ENCODE assay signal across 13 cellular contexts in the genomic region with DNA sequence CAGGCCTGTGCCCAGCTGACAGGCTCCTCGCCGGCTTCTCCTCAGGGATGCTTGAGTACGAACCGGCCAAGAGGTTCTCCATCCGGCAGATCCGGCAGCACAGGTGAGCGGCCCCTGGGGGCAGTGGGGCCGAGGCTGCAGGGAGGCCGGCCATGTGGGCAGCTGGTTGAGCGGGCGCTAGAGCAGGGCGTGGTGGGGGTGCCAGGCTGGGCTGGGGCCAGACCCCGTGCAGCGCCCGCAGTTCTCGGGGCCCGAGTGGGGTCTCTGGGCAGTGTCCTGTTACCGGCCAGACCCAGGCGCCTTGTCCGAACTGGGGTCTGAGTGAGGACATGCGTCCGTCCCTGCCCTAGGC. TPM values are rescaled to one million over a fixed set of nuclear protein-coding genes. Genes with fewer than 3 reads are reported as not detected.
A peak's percentile ranks its signal among the peaks of the same experiment; 100 is the strongest.
DNase-seq lines count a peak whose midpoint lies in the region; ATAC-seq, FAIRE-seq and TF ChIP-seq lines count a peak whose summit lies in the region.
"Had no signal": no experiment of that assay in that cellular context is flagged by ENCODE, and none has a peak within 500 bp of the region (broad histone marks: within the 10 kb centered on the region; RNA-seq: fewer than 3 reads in every experiment).

No MANE protein-coding gene starts in this region.

- dilution Hi-C loops in IMR-90 (cut with HindIII; ENCODE audit: low sequenced_read_pairs, unreplicated experiment): no loop called here

- H2BK120ac ChIP-seq in IMR-90 (ENCODE audit: low read depth, low read length): no peak overlapping the region

- no peak for TF ChIP-seq RAD21 in IMR-90 (IDR thresholded peaks at IDR 0.05; ENCODE audit: low read length)
- TF ChIP-seq RAD21 in K562 (CRISPR knock-in tag; conservative IDR thresholded peaks at IDR 0.05 in 1 of 2, IDR thresholded peaks at IDR 0.05 in 1 of 2): no peak

- H3K4me3 Mint-ChIP-seq in Caco-2 (ENCODE audit: unreplicated experiment): no peak overlapping the region
- H3K4me3 Mint-ChIP-seq: CD4-positive, alpha-beta T cell; HFFc6 had no signal

- no peak overlapping the region for H3K56ac ChIP-seq in IMR-90 (ENCODE audit: extremely low read depth, insufficient read depth, low read length)

- H3K27ac ChIP-seq in IMR-90 (ENCODE audit: insufficient read depth, low read length) (no peak overlapping the region), K562 (ENCODE audit: extremely low read depth, low read depth, low read length) (no peak overlapping the region), layer of hippocampus (ENCODE audit: low read depth, low read length) (peak overlapping the region; percentile 46), skeletal muscle tissue (ENCODE audit: low read depth, low read length) (peak overlapping the region; percentile 12)
- H3K27ac ChIP-seq: KMS-11 had no signal

- CTCF ChIA-PET in IMR-90 (lab: Yijun Ruan, JAX) (no interaction called here), K562 (lab: Yijun Ruan, JAX; ENCODE audit: low intra/inter-chr PET ratio) (interaction anchor here (0.8 kb wide), 2 partner anchors 18 to 27 kb away, joined by 3 read pairs; partner anchors contain the start of gene MIDN), Caco-2 (lab: Charles Lee) (no interaction called here)

- H2BK5ac ChIP-seq in IMR-90 (ENCODE audit: low read depth, low read length, poor library complexity, severe bottlenecking): no peak overlapping the region

- no peaks in the 10 kb centered on the region for H3K27me3 Mint-ChIP-seq in Caco-2 (ENCODE audit: insufficient read depth, unreplicated experiment)
- H3K27me3 Mint-ChIP-seq: CD4-positive, alpha-beta T cell had no signal

- H3K9me3 Mint-ChIP-seq in Caco-2 (ENCODE audit: unreplicated experiment): no peaks in the 10 kb centered on the region
- H3K9me3 Mint-ChIP-seq: CD4-positive, alpha-beta T cell; HFFc6 had no signal

- in situ Hi-C loops in IMR-90 (cut with MboI; ENCODE audit: low sequenced_read_pairs): no loop called here
- in situ Hi-C loops in K562 (cut with MboI): no loop called here

- intact Hi-C loops in IMR-90 (cut with micrococcal nuclease): loop anchor here (2.0 kb wide), 1 partner anchor 45 kb away; no protein-coding TSS in a partner anchor
- intact Hi-C loops in K562 (cut with micrococcal nuclease): loop anchor here (2.0 kb wide), 1 partner anchor 15 kb away; no protein-coding TSS in a partner anchor
- intact Hi-C loops in Caco-2 (cut with micrococcal nuclease; ENCODE audit: unreplicated experiment): no loop called here

- H3K4me3 ChIP-seq in IMR-90 (ENCODE audit: insufficient read depth, low read depth, low read length) (no peak overlapping the region), K562 (no peak overlapping the region), skeletal muscle tissue (ENCODE audit: low read length in 3 of 3) (no peak overlapping the region), Caco-2 (ENCODE audit: low read depth, low read length) (no peak overlapping the region)

- TF ChIP-seq EP300 in K562 (IDR thresholded peaks at IDR 0.05; ENCODE audit: low read length): no peak

- H2AFZ ChIP-seq in IMR-90 (replicated peaks; ENCODE audit: low read length, poor library complexity) (no peak overlapping the region), K562 (ENCODE audit: low read depth, low read length) (no peak overlapping the region)

- no peak overlapping the region for H3K27ac Mint-ChIP-seq in Caco-2 (ENCODE audit: unreplicated experiment)
- H3K27ac Mint-ChIP-seq: CD4-positive, alpha-beta T cell; HFFc6 had no signal

- no peak overlapping the region for H3K4me2 ChIP-seq in IMR-90 (ENCODE audit: low read depth, low read length)
- H3K4me2 ChIP-seq in K562 (ENCODE audit: insufficient read depth, low read length): no peak overlapping the region
- H3K4me2 ChIP-seq: KMS-11 had no signal

- no peak overlapping the region for H2AK5ac ChIP-seq in IMR-90 (ENCODE audit: low read depth, low read length)

- H3K9me1 ChIP-seq in IMR-90 (ENCODE audit: insufficient read depth, low read length): no peaks in the 10 kb centered on the region
- peaks cover under 1% of the 10 kb centered on the region for H3K9me1 ChIP-seq in K562 (ENCODE audit: control insufficient read depth, insufficient read depth, low read length)

- H4K20me1 ChIP-seq in IMR-90 (ENCODE audit: insufficient read depth, low read length): peaks cover 36% of the 10 kb centered on the region
- H4K20me1 ChIP-seq in K562 (replicated peaks; ENCODE audit: control insufficient read depth, insufficient read depth, low read length): peaks cover 27% of the 10 kb centered on the region

- H3K4me1 Mint-ChIP-seq in Caco-2 (ENCODE audit: low read depth, unreplicated experiment): no peaks in the 10 kb centered on the region

- POLR2A ChIA-PET in IMR-90 (lab: Charles Lee; ENCODE audit: unreplicated experiment): no interaction called here
- POLR2A ChIA-PET in K562 (lab: Yijun Ruan, JAX): interaction anchor here (0.6 kb wide), 1 partner anchor 11 kb away, joined by 3 read pairs; no protein-coding TSS in a partner anchor
- POLR2A ChIA-PET in Caco-2 (lab: Charles Lee): no interaction called here

- peak overlapping the region; percentile 37 for H2AK9ac ChIP-seq in IMR-90 (replicated peaks; ENCODE audit: low read depth, low read length, poor library complexity)

- BruUV-seq in IMR-90 (replicated peaks; lab: Mats Ljungman, UMichigan) (no TSS peak), K562 (replicated peaks; lab: Mats Ljungman, UMichigan) (no TSS peak), Caco-2 (replicated peaks; lab: Mats Ljungman, UMichigan) (no TSS peak)

- no peak overlapping the region for H2BK15ac ChIP-seq in IMR-90 (ENCODE audit: low read depth, low read length)

- H3K9me3 ChIP-seq in IMR-90 (ENCODE audit: control insufficient read depth, insufficient read depth, low read length): no peaks in the 10 kb centered on the region
- no peaks in the 10 kb centered on the region for H3K9me3 ChIP-seq in K562 (replicated peaks; ENCODE audit: control insufficient read depth, insufficient read depth, low read depth, low read length)
- no peaks in the 10 kb centered on the region for H3K9me3 ChIP-seq in skeletal muscle tissue (ENCODE audit: control insufficient read depth in 3 of 3, low read length in 3 of 3)
- no peaks in the 10 kb centered on the region for H3K9me3 ChIP-seq in Caco-2

- no peak overlapping the region for H4K8ac ChIP-seq in IMR-90 (ENCODE audit: low read depth in 2 of 2, low read length in 2 of 2)

- H4K5ac ChIP-seq in IMR-90 (ENCODE audit: low read depth, low read length): no peak overlapping the region

- H3K27me3 ChIP-seq in IMR-90 (ENCODE audit: control insufficient read depth, insufficient read depth, low read length) (no peaks in the 10 kb centered on the region), K562 (ENCODE audit: control insufficient read depth in 2 of 2, insufficient read depth in 2 of 2, low read length in 2 of 2) (no peaks in the 10 kb centered on the region), layer of hippocampus (ENCODE audit: control insufficient read depth, insufficient read depth, low read length) (no peaks in the 10 kb centered on the region), skeletal muscle tissue (ENCODE audit: control insufficient read depth in 3 of 3, insufficient read depth in 3 of 3, low read length in 3 of 3) (no peaks in the 10 kb centered on the region), Caco-2 (replicated peaks; ENCODE audit: control insufficient read depth, insufficient read depth, low read length) (no peaks in the 10 kb centered on the region)

- H3K36me3 ChIP-seq in IMR-90 (ENCODE audit: control insufficient read depth, insufficient read depth, low read length) (peaks cover 44% of the 10 kb centered on the region), K562 (ENCODE audit: control insufficient read depth, insufficient read depth, low read length) (peaks cover 84% of the 10 kb centered on the region; the same call in 2 of the 3 replicates), skeletal muscle tissue (ENCODE audit: control insufficient read depth in 3 of 3, insufficient read depth in 3 of 3, low read length in 3 of 3) (peaks cover 24 to 36% (median 30%) of the 10 kb centered on the region in 3 donors), Caco-2 (ENCODE audit: control insufficient read depth, insufficient read depth, low read length) (peaks cover 2% of the 10 kb centered on the region)

- H2BK20ac ChIP-seq in IMR-90 (ENCODE audit: low read depth, low read length): no peak overlapping the region

- 100% methylated on average over 13 of the region's 22 CpGs; no CpG with 5 or more reads in 1 of the 2 experiments for WGBS in IMR-90 (ENCODE audit: extremely low coverage in 2 of 2, insufficient read length in 1 of 2), 2 experiments
- 98% methylated on average over 9 of the region's 22 CpGs for WGBS in K562 (ENCODE audit: insufficient coverage, low coverage, missing lambda C conversion rate)

- H3K18ac ChIP-seq in IMR-90 (ENCODE audit: low read depth, low read length): no peak overlapping the region

- H3K4me1 ChIP-seq in IMR-90 (ENCODE audit: control insufficient read depth, insufficient read depth, low read length) (no peaks in the 10 kb centered on the region), K562 (replicated peaks in 1 of 2; ENCODE audit: control insufficient read depth in 2 of 2, insufficient read depth in 2 of 2, low read length in 2 of 2) (peaks cover 8 to 80% of the 10 kb centered on the region in 2 experiments; a peak in 4 of 5 replicates), skeletal muscle tissue (ENCODE audit: control insufficient read depth in 3 of 3, insufficient read depth in 3 of 3, low read length in 3 of 3) (peaks cover 24 to 59% (median 48%) of the 10 kb centered on the region in 3 donors), Caco-2 (no peaks in the 10 kb centered on the region)

- peaks cover 46% of the 10 kb centered on the region for H3K79me2 ChIP-seq in K562 (ENCODE audit: control insufficient read depth, insufficient read depth, low read length)

- no peak overlapping the region for H3K9ac ChIP-seq in IMR-90 (ENCODE audit: low read depth, low read length)
- no peak overlapping the region for H3K9ac ChIP-seq in K562 (ENCODE audit: insufficient read depth in 1 of 2, low read depth in 2 of 2, low read length in 2 of 2)
- peak overlapping the region in 2 of 3 donors; percentile 38 to 62 for H3K9ac ChIP-seq in skeletal muscle tissue (ENCODE audit: low read depth in 1 of 3, low read length in 3 of 3)
- H3K9ac ChIP-seq: KMS-11 had no signal

- H4K91ac ChIP-seq in IMR-90 (ENCODE audit: insufficient read depth, low read depth, low read length): no peak overlapping the region

- ATAC-seq in IMR-90 (ENCODE audit: low read depth): no peak
- ATAC-seq in K562: no peak
- no peak for ATAC-seq in GM19452 (IDR thresholded peaks at IDR 0.05; ENCODE audit: unreplicated experiment)
- no peak for ATAC-seq in GM18858 (IDR thresholded peaks at IDR 0.05; ENCODE audit: unreplicated experiment)

- no peak overlapping the region for H3K23ac ChIP-seq in IMR-90 (ENCODE audit: low read depth, low read length)

- H3K14ac ChIP-seq in IMR-90 (replicated peaks; ENCODE audit: low read depth, low read length): no peak overlapping the region

- TF ChIP-seq POLR2A in IMR-90 (IDR thresholded peaks at IDR 0.05; ENCODE audit: low read depth, low read length): no peak
- no peak for TF ChIP-seq POLR2A in K562 (conservative IDR thresholded peaks at IDR 0.05)

- no peak overlapping the region for H3K4ac ChIP-seq in IMR-90 (ENCODE audit: low read depth, low read length)

- DNase-seq in IMR-90 (no peak), K562 (ENCODE audit: extremely low read depth in 1 of 4, low spot score in 3 of 4) (no peak), Caco-2 (no peak), NCI-H2227 treated with DMSO at 0.1 percent for 48 hours (lab: John Stamatoyannopoulos, UW) (no peak)
- DNase-seq: CD4-positive, alpha-beta T cell; NCI-H1092; NCI-H345 had no signal

- TF ChIP-seq CTCF in IMR-90 (conservative IDR thresholded peaks at IDR 0.05; ENCODE audit: low read depth, low read length) (no peak), K562 (IDR thresholded peaks at IDR 0.05 in 2 of 3, conservative IDR thresholded peaks at IDR 0.05 in 1 of 3; ENCODE audit: insufficient read depth in 2 of 3, low read depth in 1 of 3, low read length in 3 of 3) (no peak), Caco-2 (IDR thresholded peaks at IDR 0.05; ENCODE audit: insufficient read depth in 1 of 2, low read depth in 1 of 2, low read length in 1 of 2, severe bottlenecking in 1 of 2, unreplicated experiment in 1 of 2) (no peak)

- peaks cover 20% of the 10 kb centered on the region for H3K36me3 Mint-ChIP-seq in Caco-2 (ENCODE audit: insufficient read depth, unreplicated experiment)

- no peak for FAIRE-seq in K562 (lab: Jason Lieb, UNC)

- H3K79me1 ChIP-seq in IMR-90 (ENCODE audit: low read depth in 1 of 2, low read length in 2 of 2): peaks cover 12 to 51% of the 10 kb centered on the region in 2 experiments; a peak in 3 of 4 replicates

RNA-seq across cellular contexts. Expression of gene CBARP, which starts 15.9 kb away (rescaled TPM):
- total RNA-seq in IMR-90 (2012; rRNA removed) (0.18 and 0.56 TPM in 2 replicates), K562 (2014; rRNA removed) (3.7 and 3.8 TPM in 2 replicates), K562 (2014; rRNA removed; fragmentation: Illumina TruSeq; extraction: Trizol) (0.18 TPM in 1 of 2 replicates, not detected in the other), K562 (2015; rRNA removed; fragmentation: Illumina TruSeq; extraction: Trizol) (1.3 and 1.4 TPM in 2 replicates), K562 (2021) (6.6 and 8.9 TPM in 2 replicates), skeletal muscle tissue (not detected), Caco-2 (2022) (7.3 and 9.7 TPM in 2 replicates)
- polyA plus RNA-seq in IMR-90 (2012; rRNA removed) (3.9 and 8.5 TPM in 2 replicates), K562 (2011; rRNA removed) (0.98 and 1.2 TPM in 2 replicates), K562 (2014; fragmentation: Illumina TruSeq; extraction: Trizol) (0.25 and 2.3 TPM in 2 replicates), K562 (2014; fragmentation: Nextera tagmentation; extraction: Ambion mirVana) (under 1 TPM in 1 of 2 experiments, not detected in 1; 0.03 TPM), K562 (2014; rRNA removed) (5.8 and 6.3 TPM in 2 replicates)
- polyA plus RNA-seq in IMR-90 (2012; cell fraction: cytosol; rRNA removed): 3.2 and 7.9 TPM in 2 replicates
- 24.1 and 64.4 TPM in 2 replicates for polyA plus RNA-seq in IMR-90 (2012; cell fraction: nucleus; rRNA removed; ENCODE audit: low replicate concordance)
- 2.8 and 13.5 TPM in 2 replicates for total RNA-seq in K562 (2011; cell fraction: chromatin; rRNA removed; ENCODE audit: low replicate concordance)
- total RNA-seq in K562 (2011; cell fraction: nucleolus; rRNA removed): 11.4 and 15.2 TPM in 2 replicates
- 4.2 and 6.2 TPM in 2 replicates for total RNA-seq in K562 (2011; cell fraction: nucleoplasm; rRNA removed)
- polyA plus RNA-seq in K562 (2011; cell fraction: cytosol; rRNA removed): 0.84 and 4.5 TPM in 2 replicates
- 8.2 and 25.4 TPM in 2 replicates for polyA plus RNA-seq in K562 (2011; cell fraction: nucleus; rRNA removed)
- polyA plus RNA-seq in K562 (2012): 3.1 and 3.3 TPM in 2 replicates
- polyA minus RNA-seq in K562 (2011; rRNA and poly(A)+ RNA removed): 0.11 and 0.15 TPM in 2 replicates
- 2.9 and 3.0 TPM in 2 replicates for polyA minus RNA-seq in K562 (2011; cell fraction: cytosol; rRNA and poly(A)+ RNA removed)
- polyA minus RNA-seq in K562 (2011; cell fraction: nucleus; rRNA and poly(A)+ RNA removed): 3.0 and 3.8 TPM in 2 replicates

RNA-seq across cellular contexts. Expression of gene STK11, which starts 16.3 kb away (rescaled TPM):
- 39.3 and 45.0 TPM in 2 replicates for total RNA-seq in IMR-90 (2012; rRNA removed)
- polyA plus RNA-seq in IMR-90 (2012; rRNA removed): 40.9 and 42.8 TPM in 2 replicates
- polyA plus RNA-seq in IMR-90 (2012; cell fraction: cytosol; rRNA removed): 35.6 and 50.4 TPM in 2 replicates
- 146 and 257 TPM in 2 replicates for polyA plus RNA-seq in IMR-90 (2012; cell fraction: nucleus; rRNA removed; ENCODE audit: low replicate concordance)
- 76.0 and 175 TPM in 2 replicates for total RNA-seq in K562 (2011; cell fraction: chromatin; rRNA removed; ENCODE audit: low replicate concordance)
- total RNA-seq in K562 (2011; cell fraction: nucleolus; rRNA removed): 128 and 133 TPM in 2 replicates
- 58.7 and 79.5 TPM in 2 replicates for total RNA-seq in K562 (2011; cell fraction: nucleoplasm; rRNA removed)
- total RNA-seq in K562 (2014; rRNA removed): 96.5 and 102 TPM in 2 replicates
- 28.9 and 31.7 TPM in 2 replicates for total RNA-seq in K562 (2014; rRNA removed; fragmentation: Illumina TruSeq; extraction: Trizol)
- 40.6 and 43.2 TPM in 2 replicates for total RNA-seq in K562 (2015; rRNA removed; fragmentation: Illumina TruSeq; extraction: Trizol)
- total RNA-seq in K562 (2021): 76.3 and 89.6 TPM in 2 replicates
- polyA plus RNA-seq in K562 (2011; rRNA removed): 31.2 and 34.3 TPM in 2 replicates
- polyA plus RNA-seq in K562 (2011; cell fraction: cytosol; rRNA removed): 37.0 and 67.8 TPM in 2 replicates
- polyA plus RNA-seq in K562 (2011; cell fraction: nucleus; rRNA removed): 127 and 182 TPM in 2 replicates
- 49.5 and 76.3 TPM in 2 replicates for polyA plus RNA-seq in K562 (2012)
- 22.0 and 39.1 TPM in 2 replicates for polyA plus RNA-seq in K562 (2014; fragmentation: Illumina TruSeq; extraction: Trizol)
- polyA plus RNA-seq in K562 (2014; fragmentation: Nextera tagmentation; extraction: Ambion mirVana): under 1 TPM; 0.15 to 1.00 TPM
- polyA plus RNA-seq in K562 (2014; rRNA removed): 69.4 and 79.9 TPM in 2 replicates
- 38.2 and 43.6 TPM in 2 replicates for polyA minus RNA-seq in K562 (2011; rRNA and poly(A)+ RNA removed)
- polyA minus RNA-seq in K562 (2011; cell fraction: cytosol; rRNA and poly(A)+ RNA removed): 33.9 and 37.0 TPM in 2 replicates
- 34.3 and 36.1 TPM in 2 replicates for polyA minus RNA-seq in K562 (2011; cell fraction: nucleus; rRNA and poly(A)+ RNA removed)
- 51.7 TPM for total RNA-seq in skeletal muscle tissue
- 56.7 and 58.1 TPM in 2 replicates for total RNA-seq in Caco-2 (2022)

RNA-seq across cellular contexts. Expression of gene ATP5F1D, which starts 19.7 kb away (rescaled TPM):
- total RNA-seq in IMR-90 (2012; rRNA removed): 7.3 and 13.6 TPM in 2 replicates
- polyA plus RNA-seq in IMR-90 (2012; rRNA removed): 140 and 189 TPM in 2 replicates
- 348 and 386 TPM in 2 replicates for polyA plus RNA-seq in IMR-90 (2012; cell fraction: cytosol; rRNA removed)
- polyA plus RNA-seq in IMR-90 (2012; cell fraction: nucleus; rRNA removed; ENCODE audit: low replicate concordance): 72.4 and 213 TPM in 2 replicates
- total RNA-seq in K562 (2011; cell fraction: chromatin; rRNA removed; ENCODE audit: low replicate concordance): 42.1 and 110 TPM in 2 replicates
- total RNA-seq in K562 (2011; cell fraction: nucleolus; rRNA removed): 116 and 129 TPM in 2 replicates
- total RNA-seq in K562 (2011; cell fraction: nucleoplasm; rRNA removed): 74.0 and 85.6 TPM in 2 replicates
- 135 and 145 TPM in 2 replicates for total RNA-seq in K562 (2014; rRNA removed)
- 3.9 and 4.6 TPM in 2 replicates for total RNA-seq in K562 (2014; rRNA removed; fragmentation: Illumina TruSeq; extraction: Trizol)
- 65.2 and 73.0 TPM in 2 replicates for total RNA-seq in K562 (2015; rRNA removed; fragmentation: Illumina TruSeq; extraction: Trizol)
- 409 and 434 TPM in 2 replicates for total RNA-seq in K562 (2021)
- polyA plus RNA-seq in K562 (2011; rRNA removed): 36.8 and 58.7 TPM in 2 replicates
- 119 and 471 TPM in 2 replicates for polyA plus RNA-seq in K562 (2011; cell fraction: cytosol; rRNA removed)
- 90.5 and 137 TPM in 2 replicates for polyA plus RNA-seq in K562 (2011; cell fraction: nucleus; rRNA removed)
- 278 and 318 TPM in 2 replicates for polyA plus RNA-seq in K562 (2012)
- polyA plus RNA-seq in K562 (2014; fragmentation: Illumina TruSeq; extraction: Trizol): 18.7 and 106 TPM in 2 replicates
- polyA plus RNA-seq in K562 (2014; fragmentation: Nextera tagmentation; extraction: Ambion mirVana): 10 to 100 TPM in 1 of 2 experiments, 1 to 10 TPM in 1; 9.7 to 23.3 TPM
- polyA plus RNA-seq in K562 (2014; rRNA removed): 233 and 236 TPM in 2 replicates
- 16.5 and 29.9 TPM in 2 replicates for polyA minus RNA-seq in K562 (2011; rRNA and poly(A)+ RNA removed)
- 115 and 175 TPM in 2 replicates for polyA minus RNA-seq in K562 (2011; cell fraction: cytosol; rRNA and poly(A)+ RNA removed)
- polyA minus RNA-seq in K562 (2011; cell fraction: nucleus; rRNA and poly(A)+ RNA removed): 28.8 and 35.8 TPM in 2 replicates
- total RNA-seq in skeletal muscle tissue: 24.5 TPM
- total RNA-seq in Caco-2 (2022): 126 and 140 TPM in 2 replicates

RNA-seq across cellular contexts. Expression of gene MIDN, which starts 26.5 kb away (rescaled TPM):
- total RNA-seq in IMR-90 (2012; rRNA removed): 2.2 and 2.5 TPM in 2 replicates
- 24.1 and 26.0 TPM in 2 replicates for polyA plus RNA-seq in IMR-90 (2012; rRNA removed)
- 39.2 and 47.7 TPM in 2 replicates for polyA plus RNA-seq in IMR-90 (2012; cell fraction: cytosol; rRNA removed)
- polyA plus RNA-seq in IMR-90 (2012; cell fraction: nucleus; rRNA removed; ENCODE audit: low replicate concordance): 97.0 and 144 TPM in 2 replicates
- total RNA-seq in K562 (2011; cell fraction: chromatin; rRNA removed; ENCODE audit: low replicate concordance): 30.7 and 106 TPM in 2 replicates
- total RNA-seq in K562 (2011; cell fraction: nucleolus; rRNA removed): 81.7 and 90.7 TPM in 2 replicates
- total RNA-seq in K562 (2011; cell fraction: nucleoplasm; rRNA removed): 55.1 and 88.1 TPM in 2 replicates
- 13.5 and 20.8 TPM in 2 replicates for total RNA-seq in K562 (2014; rRNA removed)
- total RNA-seq in K562 (2014; rRNA removed; fragmentation: Illumina TruSeq; extraction: Trizol): 3.9 and 4.8 TPM in 2 replicates
- 10.1 and 11.0 TPM in 2 replicates for total RNA-seq in K562 (2015; rRNA removed; fragmentation: Illumina TruSeq; extraction: Trizol)
- total RNA-seq in K562 (2021): 120 and 121 TPM in 2 replicates
- 7.0 and 10.2 TPM in 2 replicates for polyA plus RNA-seq in K562 (2011; rRNA removed)
- polyA plus RNA-seq in K562 (2011; cell fraction: cytosol; rRNA removed): 14.0 and 26.8 TPM in 2 replicates
- polyA plus RNA-seq in K562 (2011; cell fraction: nucleus; rRNA removed): 44.8 and 87.0 TPM in 2 replicates
- polyA plus RNA-seq in K562 (2012): 29.5 and 39.8 TPM in 2 replicates
- polyA plus RNA-seq in K562 (2014; fragmentation: Illumina TruSeq; extraction: Trizol): 20.5 and 38.3 TPM in 2 replicates
- polyA plus RNA-seq in K562 (2014; fragmentation: Nextera tagmentation; extraction: Ambion mirVana): 1 to 10 TPM in 1 of 2 experiments, under 1 TPM in 1; 0.17 to 1.5 TPM
- 41.3 and 44.6 TPM in 2 replicates for polyA plus RNA-seq in K562 (2014; rRNA removed)
- polyA minus RNA-seq in K562 (2011; rRNA and poly(A)+ RNA removed): 2.7 and 3.0 TPM in 2 replicates
- polyA minus RNA-seq in K562 (2011; cell fraction: cytosol; rRNA and poly(A)+ RNA removed): 29.9 and 43.2 TPM in 2 replicates
- polyA minus RNA-seq in K562 (2011; cell fraction: nucleus; rRNA and poly(A)+ RNA removed): 28.0 and 34.2 TPM in 2 replicates
- total RNA-seq in skeletal muscle tissue: 5.2 TPM
- total RNA-seq in Caco-2 (2022): 125 and 128 TPM in 2 replicates

RNA-seq across cellular contexts. Expression of gene CIRBP, which starts 47.3 kb away (rescaled TPM):
- total RNA-seq in IMR-90 (2012; rRNA removed) (226 and 299 TPM in 2 replicates), K562 (2014; rRNA removed) (168 and 249 TPM in 2 replicates), K562 (2014; rRNA removed; fragmentation: Illumina TruSeq; extraction: Trizol) (189 and 200 TPM in 2 replicates), K562 (2015; rRNA removed; fragmentation: Illumina TruSeq; extraction: Trizol) (176 and 206 TPM in 2 replicates), K562 (2021) (181 and 222 TPM in 2 replicates), skeletal muscle tissue (413 TPM), Caco-2 (2022) (289 and 331 TPM in 2 replicates)
- polyA plus RNA-seq in IMR-90 (2012; rRNA removed) (405 and 542 TPM in 2 replicates), K562 (2011; rRNA removed) (124 and 166 TPM in 2 replicates), K562 (2014; fragmentation: Illumina TruSeq; extraction: Trizol) (222 and 345 TPM in 2 replicates), K562 (2014; fragmentation: Nextera tagmentation; extraction: Ambion mirVana) (10 to 100 TPM; 20.5 to 21.4 TPM), K562 (2014; rRNA removed) (306 and 327 TPM in 2 replicates)
- polyA plus RNA-seq in IMR-90 (2012; cell fraction: cytosol; rRNA removed): 562 and 617 TPM in 2 replicates
- 2,129 and 2,924 TPM in 2 replicates for polyA plus RNA-seq in IMR-90 (2012; cell fraction: nucleus; rRNA removed; ENCODE audit: low replicate concordance)
- 283 and 504 TPM in 2 replicates for total RNA-seq in K562 (2011; cell fraction: chromatin; rRNA removed; ENCODE audit: low replicate concordance)
- total RNA-seq in K562 (2011; cell fraction: nucleolus; rRNA removed): 457 and 483 TPM in 2 replicates
- total RNA-seq in K562 (2011; cell fraction: nucleoplasm; rRNA removed): 431 and 450 TPM in 2 replicates
- polyA plus RNA-seq in K562 (2011; cell fraction: cytosol; rRNA removed): 92.3 and 201 TPM in 2 replicates
- polyA plus RNA-seq in K562 (2011; cell fraction: nucleus; rRNA removed): 882 and 1,025 TPM in 2 replicates
- 288 and 291 TPM in 2 replicates for polyA plus RNA-seq in K562 (2012)
- polyA minus RNA-seq in K562 (2011; rRNA and poly(A)+ RNA removed): 46.9 and 50.4 TPM in 2 replicates
- polyA minus RNA-seq in K562 (2011; cell fraction: cytosol; rRNA and poly(A)+ RNA removed): 50.4 and 50.8 TPM in 2 replicates
- polyA minus RNA-seq in K562 (2011; cell fraction: nucleus; rRNA and poly(A)+ RNA removed): 117 and 135 TPM in 2 replicates

Comparison
In these comparisons a context has a peak if more than half of its experiments do, and no peak if none do; other contexts are left out.
1. H3K27ac ChIP-seq: peak in layer of hippocampus (single experiment) and skeletal muscle tissue (single experiment); none in IMR-90 (single experiment) and K562 (single experiment).
2. H3K9ac ChIP-seq: peak in skeletal muscle tissue (2 of 3); none in IMR-90 (single experiment) and K562 (0 of 2).